Comparison of ENCODE assay signal across 19 cellular contexts in genomic region chr5:98975223-98975622, GRCh38. TPM values are rescaled to one million over a fixed set of nuclear protein-coding genes. Genes with fewer than 3 reads are reported as not detected.
DNase-seq lines count a peak whose midpoint lies in the region; ATAC-seq, FAIRE-seq and TF ChIP-seq lines count a peak whose summit lies in the region.
"Had no signal": no experiment of that assay in that cellular context is flagged by ENCODE, and none has a peak within 500 bp of the region (broad histone marks: within the 10 kb centered on the region; RNA-seq: fewer than 3 reads in every experiment).

No MANE protein-coding gene starts in this region.

- no peaks in the 10 kb centered on the region for H3K36me3 ChIP-seq in HEK293 (ENCODE audit: control insufficient read depth in 2 of 2, insufficient read depth in 1 of 2, low read length in 2 of 2)
- H3K36me3 ChIP-seq: heart right ventricle, uterus had no signal

- TF ChIP-seq CTCF in HEK293 (tag by site-specific recombination; IDR thresholded peaks at IDR 0.05) (no peak), RWPE1 (conservative IDR thresholded peaks at IDR 0.05; ENCODE audit: low read depth) (no peak)

- H3K27ac ChIP-seq in HEK293 (ENCODE audit: extremely low read depth, low read depth, low read length) (no peak overlapping the region), RWPE1 (no peak overlapping the region)
- H3K27ac ChIP-seq: heart right ventricle, uterus had no signal

- H3K9me3 ChIP-seq in HEK293 (ENCODE audit: control insufficient read depth, insufficient read depth, low read depth, low read length) = no peaks in the 10 kb centered on the region
- H3K9me3 ChIP-seq: heart right ventricle, uterus had no signal

- H3K4me1 ChIP-seq in HEK293 (ENCODE audit: control insufficient read depth, insufficient read depth, low read length) = no peaks in the 10 kb centered on the region
- H3K4me1 ChIP-seq: heart right ventricle, uterus had no signal

- ATAC-seq in naive B cell (ENCODE audit: low read depth in 2 of 2) (peak in 1 of 2 donors; percentile 24), GM19035 (IDR thresholded peaks at IDR 0.05; ENCODE audit: unreplicated experiment) (no peak)
- ATAC-seq: heart right ventricle, left lobe of liver had no signal

- H3K9me3 Mint-ChIP-seq in naive B cell = peaks cover 0 to 4% (median 0%) of the 10 kb centered on the region in 7 donors
- H3K9me3 Mint-ChIP-seq: CD14-positive monocyte; naive thymus-derived CD8-positive, alpha-beta T cell; T-cell had no signal

- DNase-seq in GM12891 (ENCODE audit: insufficient read length, low spot score) (no peak), RWPE1 (ENCODE audit: low spot score) (peak; percentile 34), naive B cell (no peak), NCI-H2227 (lab: John Stamatoyannopoulos, UW; ENCODE audit: unreplicated experiment) (no peak), RPMI8226 (no peak)
- DNase-seq: activated CD4-positive, CD25-positive, alpha-beta regulatory T cell; cerebellar nuclear complex; erythroblast; H7; heart right ventricle; NCI-H446 treated with DMSO at 0.1 percent for 48 hours; stimulated activated CD4-positive, alpha-beta T cell treated with anti-CD3 and anti-CD28 coated beads, Interleukin-2, amount 100 ng/mL, for 48 hours; T-cell; uterus had no signal

- H3K4me3 Mint-ChIP-seq in naive B cell = peak overlapping the region in 7 of 8 donors; percentile 26 to 76 (median 55)
- H3K4me3 Mint-ChIP-seq: CD14-positive monocyte; naive thymus-derived CD8-positive, alpha-beta T cell; T-cell had no signal

- TF ChIP-seq POLR2A in GM12891 (IDR thresholded peaks at IDR 0.05; ENCODE audit: low read depth, low read length) = no peak

- H3K4me3 ChIP-seq in HEK293 (ENCODE audit: low read depth, low read length) = no peak overlapping the region
- H3K4me3 ChIP-seq: heart right ventricle, uterus had no signal

- FAIRE-seq in GM12891 (lab: Jason Lieb, UNC) = peak; percentile 65

- no peaks in the 10 kb centered on the region for H3K36me3 Mint-ChIP-seq in naive B cell
- H3K36me3 Mint-ChIP-seq: CD14-positive monocyte; naive thymus-derived CD8-positive, alpha-beta T cell; T-cell had no signal

- POLR2A ChIA-PET in HEK293 (lab: Yijun Ruan, JAX) = no interaction called here
- POLR2A ChIA-PET in RWPE1 (lab: Yijun Ruan, JAX; ENCODE audit: low non-redundant PET) = no interaction called here

- H3K27ac Mint-ChIP-seq in naive B cell = peak overlapping the region in 4 of 6 donors; percentile 55 to 86 (median 76)
- H3K27ac Mint-ChIP-seq: CD14-positive monocyte had no signal

- CTCF ChIA-PET in HEK293 (lab: Yijun Ruan, JAX) (no interaction called here), RWPE1 (lab: Yijun Ruan, JAX) (interaction anchor here (0.7 kb wide), 1 partner anchor 952 kb away, joined by 3 read pairs; no protein-coding TSS in a partner anchor)

- H3K4me1 Mint-ChIP-seq in naive B cell = peaks cover 19 to 29% (median 20%) of the 10 kb centered on the region in 3 donors

- H3K27me3 Mint-ChIP-seq in naive B cell = no peaks in the 10 kb centered on the region
- H3K27me3 Mint-ChIP-seq: T-cell had no signal

TF ChIP-seq in GM12891, 5 proteins besides CTCF, POLR2A, EP300 and RAD21:
- no peak for TF ChIP-seq TAF1 (IDR thresholded peaks at IDR 0.05; ENCODE audit: low read depth, low read length)
- TF ChIP-seq POU2F2 (IDR thresholded peaks at IDR 0.05; ENCODE audit: low read depth, low read length) = no peak
- TF ChIP-seq SPI1 (IDR thresholded peaks at IDR 0.05; ENCODE audit: low read depth, low read length) = no peak
- no peak for TF ChIP-seq POLR2AphosphoS5 (IDR thresholded peaks at IDR 0.05; ENCODE audit: low read depth, low read length)
- no peak for TF ChIP-seq PAX5 (IDR thresholded peaks at IDR 0.05; ENCODE audit: insufficient read depth, low read length, severe bottlenecking)
TF ChIP-seq in GM12891: peak in this region for 0.

TF ChIP-seq in HEK293, 187 proteins besides CTCF, POLR2A, EP300 and RAD21:
- TF ChIP-seq ZNF37A (tag by site-specific recombination; IDR thresholded peaks at IDR 0.05) = no peak
- TF ChIP-seq KLF1 (tag by site-specific recombination; IDR thresholded peaks at IDR 0.05) = 0 out of 2 replicates have a peak, but pooled peaks have one; percentile 28
- no peak for TF ChIP-seq ZNF521 (tag by site-specific recombination; IDR thresholded peaks at IDR 0.05)
- peak; percentile 80 for TF ChIP-seq ZNF596 (tag by site-specific recombination; IDR thresholded peaks at IDR 0.05)
TF ChIP-seq in HEK293: peak in this region for 2.

RNA-seq across cellular contexts. Expression of gene CHD1, which starts 46.4 kb away (rescaled TPM):
- 17.2 TPM for polyA plus RNA-seq in GM12891 (2012; ENCODE audit: low read depth, missing spikeins)
- polyA plus RNA-seq in naive B cell (ENCODE audit: low read depth in 6 of 6) = 10 to 100 TPM in 4 of 6 donors, 1 to 10 TPM in 2; 4.1 to 12.2 (median 10.9) TPM
